In genomic region chr9:136438548-136438908, GRCh38 we compare ENCODE assay signal across 6 cellular contexts. TPM values are rescaled to one million over a fixed set of nuclear protein-coding genes. Genes with fewer than 3 reads are reported as not detected.
DNase-seq lines count a peak whose midpoint lies in the region; ATAC-seq, FAIRE-seq and TF ChIP-seq lines count a peak whose summit lies in the region.

No MANE protein-coding gene starts in this region.

- peak overlapping the region; percentile 84 for H3K4me2 ChIP-seq in HepG2 (ENCODE audit: low read depth, low read length)

- POLR2A ChIA-PET in HepG2 (lab: Yijun Ruan, JAX): no interaction called here

- no peak for FAIRE-seq in HepG2 (lab: Jason Lieb, UNC)

- TF ChIP-seq POLR2A in HepG2 (IDR thresholded peaks at IDR 0.05; ENCODE audit: insufficient read depth in 1 of 2, low read depth in 2 of 2, low read length in 2 of 2): no peak

- peaks cover 4 to 23% of the 10 kb centered on the region in 2 experiments; a peak in 4 of 5 replicates for H3K36me3 ChIP-seq in HepG2 (replicated peaks in 1 of 2; ENCODE audit: control insufficient read depth in 1 of 2, insufficient read depth in 2 of 2, low read length in 2 of 2)

- in situ Hi-C loops in HepG2 (cut with HindIII; ENCODE audit: extremely low pct_ligation_motif_present, low pct_unique_long_range_greater_than_20kb): no loop called here

- DNase-seq in NCI-H748 (lab: John Stamatoyannopoulos, UW; ENCODE audit: unreplicated experiment): peak; percentile 44
- no peak for DNase-seq in NCI-H748 treated with DMSO at 0.1 percent for 48 hours (lab: John Stamatoyannopoulos, UW)
- DNase-seq in HepG2 (ENCODE audit: low spot score): no peak
- no peak for DNase-seq in putamen (ENCODE audit: low spot score)
- DNase-seq in NCI-H2029 treated with DMSO at 0.1 percent for 48 hours (lab: John Stamatoyannopoulos, UW): no peak

- no peak for TF ChIP-seq CTCF in WI38 (IDR thresholded peaks at IDR 0.05; ENCODE audit: low read depth, low read length)
- TF ChIP-seq CTCF in HepG2 (CRISPR knock-in tag; IDR thresholded peaks at IDR 0.05): no peak

- 2% methylated on average over 7 of the region's 36 CpGs for WGBS in HepG2 (ENCODE audit: low lambda C conversion rate)

- ATAC-seq in HepG2: peak; percentile 26

- no peak overlapping the region for H3K27ac ChIP-seq in HepG2 (ENCODE audit: extremely low read length, insufficient read depth, low read length)

- no peak for TF ChIP-seq RAD21 in HepG2 (CRISPR knock-in tag; IDR thresholded peaks at IDR 0.05)

- peaks cover 7% of the 10 kb centered on the region; the same call in 1 of the 2 replicates for H4K20me1 ChIP-seq in HepG2 (ENCODE audit: insufficient read depth, low read length)

- no peaks in the 10 kb centered on the region; a peak in 1 of 5 replicates for H3K27me3 ChIP-seq in HepG2 (ENCODE audit: control insufficient read depth in 1 of 2, insufficient read depth in 2 of 2, low read length in 2 of 2)

- no TSS peak for BruUV-seq in HepG2 (replicated peaks; lab: Mats Ljungman, UMichigan)

- peak overlapping the region; percentile 85 for H3K9ac ChIP-seq in HepG2 (ENCODE audit: insufficient read depth, low read depth, low read length)

- H3K4me1 ChIP-seq in HepG2 (ENCODE audit: insufficient read depth, low read length): peaks cover 46% of the 10 kb centered on the region

- H3K9me3 ChIP-seq in HepG2 (ENCODE audit: low read length): no peaks in the 10 kb centered on the region

- no peak overlapping the region for H2AFZ ChIP-seq in HepG2 (ENCODE audit: low read length)

- intact Hi-C loops in HepG2 (cut with micrococcal nuclease; ENCODE audit: unreplicated experiment): no loop called here

- H3K4me3 ChIP-seq in WI38 (ENCODE audit: low read depth, low read length) (peak overlapping the region; percentile 82), HepG2 (replicated peaks in 1 of 3; ENCODE audit: insufficient read depth in 1 of 3, low read depth in 2 of 3, low read length in 3 of 3) (peak overlapping the region; percentile 89 to 92 (median 89))

- peaks cover 26% of the 10 kb centered on the region for H3K79me2 ChIP-seq in HepG2 (ENCODE audit: insufficient read depth, low read length)

- CTCF ChIA-PET in HepG2 (lab: Yijun Ruan, JAX; ENCODE audit: low intra/inter-chr PET ratio, low total read pairs): no interaction called here

- no peak for TF ChIP-seq EP300 in HepG2 (IDR thresholded peaks at IDR 0.05; ENCODE audit: low read depth in 2 of 2, low read length in 2 of 2)
- no peak for TF ChIP-seq EP300 in HepG2 (CRISPR knock-in tag; IDR thresholded peaks at IDR 0.05; ENCODE audit: borderline replicate concordance)

RNA-seq across cellular contexts. Expression of gene INPP5E, which starts 1.1 kb away (rescaled TPM):
- 3.0 and 5.5 TPM in 2 replicates for total RNA-seq in HepG2 (2016; rRNA removed; fragmentation: Illumina TruSeq; extraction: Trizol)
- 0.91 and 1.3 TPM in 2 replicates for total RNA-seq in HepG2 (2016; cell fraction: cytosol; rRNA removed; fragmentation: Illumina TruSeq; extraction: Trizol; ENCODE audit: low read depth)
- 2.7 and 5.4 TPM in 2 replicates for total RNA-seq in HepG2 (2016; cell fraction: insoluble cytoplasmic fraction; rRNA removed; fragmentation: Illumina TruSeq; extraction: Trizol)
- 3.3 and 3.4 TPM in 2 replicates for total RNA-seq in HepG2 (2016; cell fraction: membrane; rRNA removed; fragmentation: Illumina TruSeq; extraction: Trizol)
- total RNA-seq in HepG2 (2016; cell fraction: nucleus; rRNA removed; fragmentation: Illumina TruSeq; extraction: Trizol): 5.6 and 6.0 TPM in 2 replicates
- 5.5 and 7.5 TPM in 2 replicates for polyA plus RNA-seq in HepG2 (2011; rRNA removed)
- polyA plus RNA-seq in HepG2 (2011; cell fraction: cytosol; rRNA removed): 3.2 and 4.1 TPM in 2 replicates
- 45.5 and 51.1 TPM in 2 replicates for polyA plus RNA-seq in HepG2 (2011; cell fraction: nucleus; rRNA removed)
- 3.7 and 5.4 TPM in 2 replicates for polyA plus RNA-seq in HepG2 (2012)
- polyA plus RNA-seq in HepG2 (2016; cell fraction: cytosol; fragmentation: Illumina TruSeq; extraction: Trizol; ENCODE audit: low read depth): 0.89 and 1.0 TPM in 2 replicates
- polyA plus RNA-seq in HepG2 (2016; cell fraction: insoluble cytoplasmic fraction; fragmentation: Illumina TruSeq; extraction: Trizol; ENCODE audit: low read depth): 4.0 and 5.3 TPM in 2 replicates
- 2.6 and 3.1 TPM in 2 replicates for polyA plus RNA-seq in HepG2 (2016; cell fraction: membrane; fragmentation: Illumina TruSeq; extraction: Trizol; ENCODE audit: low read depth)
- polyA plus RNA-seq in HepG2 (2016; cell fraction: nucleus; fragmentation: Illumina TruSeq; extraction: Trizol; ENCODE audit: insufficient read depth, low read depth): 22.1 and 22.8 TPM in 2 replicates
- 5.4 and 5.9 TPM in 2 replicates for polyA minus RNA-seq in HepG2 (2011; rRNA and poly(A)+ RNA removed; ENCODE audit: low replicate concordance)
- 2.7 and 3.1 TPM in 2 replicates for polyA minus RNA-seq in HepG2 (2011; cell fraction: cytosol; rRNA and poly(A)+ RNA removed)
- 5.8 and 7.5 TPM in 2 replicates for polyA minus RNA-seq in HepG2 (2011; cell fraction: nucleus; rRNA and poly(A)+ RNA removed)

RNA-seq across cellular contexts. Expression of gene PMPCA, which starts 28.1 kb away (rescaled TPM):
- total RNA-seq in HepG2 (2016; rRNA removed; fragmentation: Illumina TruSeq; extraction: Trizol): 75.7 and 88.4 TPM in 2 replicates
- 14.1 and 15.7 TPM in 2 replicates for total RNA-seq in HepG2 (2016; cell fraction: cytosol; rRNA removed; fragmentation: Illumina TruSeq; extraction: Trizol; ENCODE audit: low read depth)
- total RNA-seq in HepG2 (2016; cell fraction: insoluble cytoplasmic fraction; rRNA removed; fragmentation: Illumina TruSeq; extraction: Trizol): 70.5 and 92.4 TPM in 2 replicates
- 21.9 and 22.0 TPM in 2 replicates for total RNA-seq in HepG2 (2016; cell fraction: membrane; rRNA removed; fragmentation: Illumina TruSeq; extraction: Trizol)
- total RNA-seq in HepG2 (2016; cell fraction: nucleus; rRNA removed; fragmentation: Illumina TruSeq; extraction: Trizol): 58.2 and 62.3 TPM in 2 replicates
- polyA plus RNA-seq in HepG2 (2011; rRNA removed): 70.2 and 80.2 TPM in 2 replicates
- polyA plus RNA-seq in HepG2 (2011; cell fraction: cytosol; rRNA removed): 44.9 and 55.2 TPM in 2 replicates
- polyA plus RNA-seq in HepG2 (2011; cell fraction: nucleus; rRNA removed): 206 and 222 TPM in 2 replicates
- polyA plus RNA-seq in HepG2 (2012): 41.5 and 108 TPM in 2 replicates
- polyA plus RNA-seq in HepG2 (2016; cell fraction: cytosol; fragmentation: Illumina TruSeq; extraction: Trizol; ENCODE audit: low read depth): 10.1 and 10.7 TPM in 2 replicates
- 86.9 and 90.6 TPM in 2 replicates for polyA plus RNA-seq in HepG2 (2016; cell fraction: insoluble cytoplasmic fraction; fragmentation: Illumina TruSeq; extraction: Trizol; ENCODE audit: low read depth)
- 13.3 and 15.7 TPM in 2 replicates for polyA plus RNA-seq in HepG2 (2016; cell fraction: membrane; fragmentation: Illumina TruSeq; extraction: Trizol; ENCODE audit: low read depth)
- polyA plus RNA-seq in HepG2 (2016; cell fraction: nucleus; fragmentation: Illumina TruSeq; extraction: Trizol; ENCODE audit: insufficient read depth, low read depth): 114 and 129 TPM in 2 replicates
- 57.2 and 74.5 TPM in 2 replicates for polyA minus RNA-seq in HepG2 (2011; rRNA and poly(A)+ RNA removed; ENCODE audit: low replicate concordance)
- 22.3 and 23.8 TPM in 2 replicates for polyA minus RNA-seq in HepG2 (2011; cell fraction: cytosol; rRNA and poly(A)+ RNA removed)
- 42.0 and 54.2 TPM in 2 replicates for polyA minus RNA-seq in HepG2 (2011; cell fraction: nucleus; rRNA and poly(A)+ RNA removed)

RNA-seq across cellular contexts. Expression of gene ENTR1, which starts 28.1 kb away (rescaled TPM):
- 56.6 and 76.4 TPM in 2 replicates for total RNA-seq in HepG2 (2016; rRNA removed; fragmentation: Illumina TruSeq; extraction: Trizol)
- 47.6 and 52.6 TPM in 2 replicates for total RNA-seq in HepG2 (2016; cell fraction: cytosol; rRNA removed; fragmentation: Illumina TruSeq; extraction: Trizol; ENCODE audit: low read depth)
- total RNA-seq in HepG2 (2016; cell fraction: insoluble cytoplasmic fraction; rRNA removed; fragmentation: Illumina TruSeq; extraction: Trizol): 51.9 and 75.7 TPM in 2 replicates
- total RNA-seq in HepG2 (2016; cell fraction: membrane; rRNA removed; fragmentation: Illumina TruSeq; extraction: Trizol): 90.1 and 92.9 TPM in 2 replicates
- total RNA-seq in HepG2 (2016; cell fraction: nucleus; rRNA removed; fragmentation: Illumina TruSeq; extraction: Trizol): 59.2 and 73.6 TPM in 2 replicates
- polyA plus RNA-seq in HepG2 (2011; rRNA removed): 70.1 and 84.2 TPM in 2 replicates
- polyA plus RNA-seq in HepG2 (2011; cell fraction: cytosol; rRNA removed): 35.5 and 40.6 TPM in 2 replicates
- 236 and 246 TPM in 2 replicates for polyA plus RNA-seq in HepG2 (2011; cell fraction: nucleus; rRNA removed)
- polyA plus RNA-seq in HepG2 (2012): 48.1 and 65.0 TPM in 2 replicates
- 47.0 and 48.8 TPM in 2 replicates for polyA plus RNA-seq in HepG2 (2016; cell fraction: cytosol; fragmentation: Illumina TruSeq; extraction: Trizol; ENCODE audit: low read depth)
- polyA plus RNA-seq in HepG2 (2016; cell fraction: insoluble cytoplasmic fraction; fragmentation: Illumina TruSeq; extraction: Trizol; ENCODE audit: low read depth): 57.5 and 58.8 TPM in 2 replicates
- 70.9 TPM in 2 replicates for polyA plus RNA-seq in HepG2 (2016; cell fraction: membrane; fragmentation: Illumina TruSeq; extraction: Trizol; ENCODE audit: low read depth)
- 178 and 194 TPM in 2 replicates for polyA plus RNA-seq in HepG2 (2016; cell fraction: nucleus; fragmentation: Illumina TruSeq; extraction: Trizol; ENCODE audit: insufficient read depth, low read depth)
- polyA minus RNA-seq in HepG2 (2011; rRNA and poly(A)+ RNA removed; ENCODE audit: low replicate concordance): 57.8 and 122 TPM in 2 replicates
- polyA minus RNA-seq in HepG2 (2011; cell fraction: cytosol; rRNA and poly(A)+ RNA removed): 17.6 and 22.7 TPM in 2 replicates
- 46.1 and 48.1 TPM in 2 replicates for polyA minus RNA-seq in HepG2 (2011; cell fraction: nucleus; rRNA and poly(A)+ RNA removed)

RNA-seq across cellular contexts. Expression of gene SNAPC4, which starts 38.6 kb away (rescaled TPM):
- 4.3 and 6.0 TPM in 2 replicates for total RNA-seq in HepG2 (2016; rRNA removed; fragmentation: Illumina TruSeq; extraction: Trizol)
- 0.51 and 0.88 TPM in 2 replicates for total RNA-seq in HepG2 (2016; cell fraction: cytosol; rRNA removed; fragmentation: Illumina TruSeq; extraction: Trizol; ENCODE audit: low read depth)
- 3.9 and 6.1 TPM in 2 replicates for total RNA-seq in HepG2 (2016; cell fraction: insoluble cytoplasmic fraction; rRNA removed; fragmentation: Illumina TruSeq; extraction: Trizol)
- 1.5 TPM in 2 replicates for total RNA-seq in HepG2 (2016; cell fraction: membrane; rRNA removed; fragmentation: Illumina TruSeq; extraction: Trizol)
- 7.0 and 9.4 TPM in 2 replicates for total RNA-seq in HepG2 (2016; cell fraction: nucleus; rRNA removed; fragmentation: Illumina TruSeq; extraction: Trizol)
- 2.0 and 3.3 TPM in 2 replicates for polyA plus RNA-seq in HepG2 (2011; rRNA removed)
- polyA plus RNA-seq in HepG2 (2011; cell fraction: cytosol; rRNA removed): 1.0 and 1.7 TPM in 2 replicates
- polyA plus RNA-seq in HepG2 (2011; cell fraction: nucleus; rRNA removed): 20.5 and 27.4 TPM in 2 replicates
- polyA plus RNA-seq in HepG2 (2012): 3.3 TPM in 2 replicates
- polyA plus RNA-seq in HepG2 (2016; cell fraction: cytosol; fragmentation: Illumina TruSeq; extraction: Trizol; ENCODE audit: low read depth): 0.61 and 0.67 TPM in 2 replicates
- 3.3 and 4.8 TPM in 2 replicates for polyA plus RNA-seq in HepG2 (2016; cell fraction: insoluble cytoplasmic fraction; fragmentation: Illumina TruSeq; extraction: Trizol; ENCODE audit: low read depth)
- polyA plus RNA-seq in HepG2 (2016; cell fraction: membrane; fragmentation: Illumina TruSeq; extraction: Trizol; ENCODE audit: low read depth): 1.2 and 1.3 TPM in 2 replicates
- polyA plus RNA-seq in HepG2 (2016; cell fraction: nucleus; fragmentation: Illumina TruSeq; extraction: Trizol; ENCODE audit: insufficient read depth, low read depth): 37.0 and 38.1 TPM in 2 replicates
- polyA minus RNA-seq in HepG2 (2011; rRNA and poly(A)+ RNA removed; ENCODE audit: low replicate concordance): 1.5 and 5.2 TPM in 2 replicates
- 0.53 and 1.1 TPM in 2 replicates for polyA minus RNA-seq in HepG2 (2011; cell fraction: cytosol; rRNA and poly(A)+ RNA removed)
- 6.3 and 6.8 TPM in 2 replicates for polyA minus RNA-seq in HepG2 (2011; cell fraction: nucleus; rRNA and poly(A)+ RNA removed)

RNA-seq across cellular contexts. Expression of gene SEC16A, which starts 44.3 kb away (rescaled TPM):
- total RNA-seq in HepG2 (2016; rRNA removed; fragmentation: Illumina TruSeq; extraction: Trizol): 15.9 and 27.7 TPM in 2 replicates
- total RNA-seq in HepG2 (2016; cell fraction: cytosol; rRNA removed; fragmentation: Illumina TruSeq; extraction: Trizol; ENCODE audit: low read depth): 3.9 TPM in 2 replicates
- 15.7 and 21.0 TPM in 2 replicates for total RNA-seq in HepG2 (2016; cell fraction: insoluble cytoplasmic fraction; rRNA removed; fragmentation: Illumina TruSeq; extraction: Trizol)
- total RNA-seq in HepG2 (2016; cell fraction: membrane; rRNA removed; fragmentation: Illumina TruSeq; extraction: Trizol): 12.2 and 12.3 TPM in 2 replicates
- total RNA-seq in HepG2 (2016; cell fraction: nucleus; rRNA removed; fragmentation: Illumina TruSeq; extraction: Trizol): 25.4 and 28.9 TPM in 2 replicates
- 17.9 and 18.9 TPM in 2 replicates for polyA plus RNA-seq in HepG2 (2011; rRNA removed)
- 12.7 and 13.2 TPM in 2 replicates for polyA plus RNA-seq in HepG2 (2011; cell fraction: cytosol; rRNA removed)
- polyA plus RNA-seq in HepG2 (2011; cell fraction: nucleus; rRNA removed): 71.0 and 81.7 TPM in 2 replicates
- 26.1 and 28.5 TPM in 2 replicates for polyA plus RNA-seq in HepG2 (2012)
- 2.6 and 3.4 TPM in 2 replicates for polyA plus RNA-seq in HepG2 (2016; cell fraction: cytosol; fragmentation: Illumina TruSeq; extraction: Trizol; ENCODE audit: low read depth)
- polyA plus RNA-seq in HepG2 (2016; cell fraction: insoluble cytoplasmic fraction; fragmentation: Illumina TruSeq; extraction: Trizol; ENCODE audit: low read depth): 29.5 and 38.6 TPM in 2 replicates
- 7.1 and 8.4 TPM in 2 replicates for polyA plus RNA-seq in HepG2 (2016; cell fraction: membrane; fragmentation: Illumina TruSeq; extraction: Trizol; ENCODE audit: low read depth)
- polyA plus RNA-seq in HepG2 (2016; cell fraction: nucleus; fragmentation: Illumina TruSeq; extraction: Trizol; ENCODE audit: insufficient read depth, low read depth): 72.9 and 74.4 TPM in 2 replicates
- 29.0 and 33.5 TPM in 2 replicates for polyA minus RNA-seq in HepG2 (2011; rRNA and poly(A)+ RNA removed; ENCODE audit: low replicate concordance)
- 27.1 and 28.7 TPM in 2 replicates for polyA minus RNA-seq in HepG2 (2011; cell fraction: cytosol; rRNA and poly(A)+ RNA removed)
- 24.8 and 24.9 TPM in 2 replicates for polyA minus RNA-seq in HepG2 (2011; cell fraction: nucleus; rRNA and poly(A)+ RNA removed)
